ENCODE assay signal across 15 cellular contexts in the genomic region with DNA sequence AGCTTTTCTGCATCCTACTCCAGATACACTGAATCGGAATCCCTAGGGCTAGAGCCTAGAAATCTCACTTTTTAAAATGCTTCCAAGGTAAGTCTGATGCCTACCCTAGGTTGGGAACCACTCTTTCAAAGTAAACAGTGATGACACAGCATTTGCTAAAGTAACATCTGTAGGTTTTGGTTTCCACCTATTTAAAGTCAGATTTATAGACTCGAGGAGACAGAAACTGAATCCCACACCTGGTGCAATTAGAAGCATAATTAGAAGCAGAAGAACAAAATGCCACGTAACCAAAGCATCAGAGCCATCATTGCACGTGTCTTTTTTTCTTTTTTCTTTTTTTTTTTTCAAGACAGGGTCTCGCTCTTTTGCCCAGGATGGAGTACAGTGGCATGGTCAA. TPM values are rescaled to one million over a fixed set of nuclear protein-coding genes. Genes with fewer than 3 reads are reported as not detected.
DNase-seq lines count a peak whose midpoint lies in the region; ATAC-seq and TF ChIP-seq lines count a peak whose summit lies in the region.
"Had no signal": no experiment of that assay in that cellular context is flagged by ENCODE, and none has a peak within 500 bp of the region (broad histone marks: within the 10 kb centered on the region; RNA-seq: fewer than 3 reads in every experiment).

No MANE protein-coding gene starts in this region.

- no peaks in the 10 kb centered on the region for H3K79me2 ChIP-seq in PC-3 (ENCODE audit: low read length)

- no peaks in the 10 kb centered on the region for H3F3A ChIP-seq in PC-3 (ENCODE audit: low read length, unreplicated experiment)

- no peak overlapping the region for H3K4me2 ChIP-seq in PC-3 (ENCODE audit: low read length)
- H3K4me2 ChIP-seq: GM23338 had no signal

- H4K20me1 ChIP-seq in PC-3 (ENCODE audit: low read length), result no peaks in the 10 kb centered on the region

- H3K9me2 ChIP-seq in PC-3 (replicated peaks; ENCODE audit: low read length), result no peaks in the 10 kb centered on the region

- BruUV-seq in PC-3 (replicated peaks; lab: Mats Ljungman, UMichigan), result TSS peak; percentile 11

- no peaks in the 10 kb centered on the region for H3K27me3 ChIP-seq in PC-3 (ENCODE audit: low read length)
- H3K27me3 ChIP-seq: foreskin keratinocyte, stomach had no signal

- no peak overlapping the region for H3K9ac ChIP-seq in PC-3 (ENCODE audit: low read length)

- DNase-seq in PC-3 (no peak), NCI-H774 (lab: John Stamatoyannopoulos, UW) (no peak), GM10248 (ENCODE audit: extremely low spot score) (no peak), DMS153 (lab: John Stamatoyannopoulos, UW) (no peak)
- DNase-seq: activated CD4-positive, alpha-beta T cell treated with anti-CD3 and anti-CD28 coated beads, Interleukin-2, amount 50 U/mL, for 48 hours; DMS79 treated with DMSO at 0.1 percent for 48 hours; foreskin keratinocyte; NCI-H2227 treated with DMSO at 0.1 percent for 48 hours; stomach had no signal

- H3K4me1 ChIP-seq in PC-3 (ENCODE audit: insufficient read depth, low read length), result no peaks in the 10 kb centered on the region
- H3K4me1 ChIP-seq: foreskin keratinocyte, stomach had no signal

- intact Hi-C loops in PC-3 (cut with micrococcal nuclease), result no loop called here

- no peak overlapping the region for H3K27ac ChIP-seq in PC-3 (ENCODE audit: low read length)
- H3K27ac ChIP-seq: C4-2B, foreskin keratinocyte, SK-N-MC, stomach had no signal

- POLR2A ChIA-PET in PC-3 (lab: Charles Lee; ENCODE audit: unreplicated experiment), result no interaction called here
- POLR2A ChIA-PET in GM10248 (lab: Yijun Ruan, JAX), result interaction anchor here (1.2 kb wide), 1 partner anchor 17 kb away, joined by 3 read pairs; no protein-coding TSS in a partner anchor

- ATAC-seq in GM18517 (IDR thresholded peaks at IDR 0.05; ENCODE audit: unreplicated experiment), result peak; percentile 76
- peak; percentile 76 for ATAC-seq in GM21576 (IDR thresholded peaks at IDR 0.05; ENCODE audit: unreplicated experiment)
- peak; percentile 74 for ATAC-seq in HG03045 (IDR thresholded peaks at IDR 0.05; ENCODE audit: unreplicated experiment)
- no peak for ATAC-seq in PC-3
- ATAC-seq: foreskin keratinocyte, GM23338 had no signal

- H3K9me3 ChIP-seq in PC-3 (ENCODE audit: low read length), result no peaks in the 10 kb centered on the region
- H3K9me3 ChIP-seq: stomach had no signal

- TF ChIP-seq CTCF in PC-3 (conservative IDR thresholded peaks at IDR 0.05; ENCODE audit: low read depth, low read length) (no peak), GM10248 (IDR thresholded peaks at IDR 0.05; ENCODE audit: control extremely low read depth, extremely low read depth, low read depth, missing control alignments) (no peak)

- H3K4me3 ChIP-seq in PC-3 (ENCODE audit: low read length), result no peak overlapping the region
- H3K4me3 ChIP-seq: GM23338, SK-N-MC, stomach had no signal

- CTCF ChIA-PET in PC-3 (lab: Charles Lee), result interaction anchor here (1.3 kb wide), 1 partner anchor 114 kb away, joined by 4 read pairs; no protein-coding TSS in a partner anchor
- CTCF ChIA-PET in GM10248 (lab: Yijun Ruan, JAX), result interaction anchor here (0.9 to 1.5 kb wide), 5 partner anchors 9 to 77 kb away, joined by 3 to 4 read pairs (median 3); no protein-coding TSS in a partner anchor

- H2AFZ ChIP-seq in PC-3 (ENCODE audit: low read length), result no peak overlapping the region
- H2AFZ ChIP-seq: GM23338 had no signal

- H3K36me3 ChIP-seq in PC-3 (ENCODE audit: low read depth, low read length), result peaks cover 44% of the 10 kb centered on the region

RNA-seq across cellular contexts. Expression of a gene that starts 40.9 kb away (rescaled TPM):
- total RNA-seq in PC-3 (2014; rRNA removed), result 45.8 and 66.3 TPM in 2 replicates
